In genomic region chr11:34139346-34139745, GRCh38 we compare ENCODE assay signal across 26 cellular contexts. TPM values are rescaled to one million over a fixed set of nuclear protein-coding genes. Genes with fewer than 3 reads are reported as not detected.
DNase-seq lines count a peak whose midpoint lies in the region; ATAC-seq and TF ChIP-seq lines count a peak whose summit lies in the region.
"Had no signal": no experiment of that assay in that cellular context is flagged by ENCODE, and none has a peak within 500 bp of the region (broad histone marks: within the 10 kb centered on the region; RNA-seq: fewer than 3 reads in every experiment).

No MANE protein-coding gene starts in this region.

- no peaks in the 10 kb centered on the region for H3K27me3 ChIP-seq in mammary epithelial cell (ENCODE audit: insufficient read depth, low read length)
- H3K27me3 ChIP-seq: BE2C, BLaER1 had no signal

- H3K4me3 Mint-ChIP-seq in MCF 10A (ENCODE audit: unreplicated experiment) = no peak overlapping the region
- H3K4me3 Mint-ChIP-seq in stimulated activated effector memory CD8-positive, alpha-beta T cell treated with anti-CD3 and anti-CD28 coated beads, Interleukin-12 subunit alpha, Interleukin-12 subunit beta, amount 100 ng/mL, for 72 hours = no peak overlapping the region
- H3K4me3 Mint-ChIP-seq: CD14-positive monocyte; CD4-positive, CD25-positive, alpha-beta regulatory T cell; CD8-positive, alpha-beta memory T cell had no signal

- H3K36me3 Mint-ChIP-seq in MCF 10A (ENCODE audit: insufficient read depth, unreplicated experiment) = peaks cover 79% of the 10 kb centered on the region
- H3K36me3 Mint-ChIP-seq in stimulated activated effector memory CD8-positive, alpha-beta T cell treated with anti-CD3 and anti-CD28 coated beads, Interleukin-12 subunit alpha, Interleukin-12 subunit beta, amount 100 ng/mL, for 72 hours = peaks cover 96% of the 10 kb centered on the region

- H3K9ac ChIP-seq in mammary epithelial cell (ENCODE audit: insufficient read depth, low read length) = no peak overlapping the region
- H3K9ac ChIP-seq: BLaER1 had no signal

- H3K4me1 Mint-ChIP-seq in MCF 10A (ENCODE audit: insufficient read depth, unreplicated experiment) = no peaks in the 10 kb centered on the region
- peaks cover 14% of the 10 kb centered on the region for H3K4me1 Mint-ChIP-seq in stimulated activated effector memory CD8-positive, alpha-beta T cell treated with anti-CD3 and anti-CD28 coated beads, Interleukin-12 subunit alpha, Interleukin-12 subunit beta, amount 100 ng/mL, for 72 hours
- H3K4me1 Mint-ChIP-seq: CD14-positive monocyte; CD8-positive, alpha-beta memory T cell had no signal

- intact Hi-C loops in MCF 10A (cut with micrococcal nuclease) (no loop called here), mammary epithelial cell (cut with micrococcal nuclease) (no loop called here)

- DNase-seq in MCF 10A (ENCODE audit: unreplicated experiment) = no peak
- no peak for DNase-seq in mammary epithelial cell
- no peak for DNase-seq in RWPE1 (ENCODE audit: low spot score)
- no peak for DNase-seq in stimulated activated effector memory CD8-positive, alpha-beta T cell treated with anti-CD3 and anti-CD28 coated beads, Interleukin-12 subunit alpha, Interleukin-12 subunit beta, amount 100 ng/mL, for 72 hours (ENCODE audit: low spot score in 2 of 2)
- DNase-seq in foreskin fibroblast = no peak
- no peak for DNase-seq in activated CD8-positive, alpha-beta memory T cell treated with anti-CD3 and anti-CD28 coated beads, Interleukin-2, amount 50 U/mL, for 4 hours
- no peak for DNase-seq in NCI-H748 (lab: John Stamatoyannopoulos, UW; ENCODE audit: unreplicated experiment)
- DNase-seq: 8988T; ACHN; BE2C; C1 segment of cervical spinal cord; CD4-positive, alpha-beta memory T cell; CD4-positive, CD25-positive, alpha-beta regulatory T cell; COR-L47; DMS 273 treated with DMSO at 0.1 percent for 48 hours; DMS153; DMS53; DMS79; DND-41; EL; GDM1 had no signal

- no peaks in the 10 kb centered on the region for H3K9me3 Mint-ChIP-seq in MCF 10A (ENCODE audit: unreplicated experiment)
- H3K9me3 Mint-ChIP-seq in stimulated activated effector memory CD8-positive, alpha-beta T cell treated with anti-CD3 and anti-CD28 coated beads, Interleukin-12 subunit alpha, Interleukin-12 subunit beta, amount 100 ng/mL, for 72 hours = no peaks in the 10 kb centered on the region
- H3K9me3 Mint-ChIP-seq: CD14-positive monocyte; CD4-positive, alpha-beta memory T cell; CD4-positive, CD25-positive, alpha-beta regulatory T cell; CD8-positive, alpha-beta memory T cell had no signal

- H3K4me1 ChIP-seq in mammary epithelial cell (ENCODE audit: insufficient read depth, low read length) = no peaks in the 10 kb centered on the region
- H3K4me1 ChIP-seq: BE2C had no signal

- H4K20me1 ChIP-seq in mammary epithelial cell (ENCODE audit: insufficient read depth, low read length) = no peaks in the 10 kb centered on the region

- in situ Hi-C loops in mammary epithelial cell (cut with MboI; ENCODE audit: low sequenced_read_pairs in 2 of 2) = no loop called here

- TF ChIP-seq CTCF in MCF 10A (IDR thresholded peaks at IDR 0.05; ENCODE audit: unreplicated experiment) (no peak), mammary epithelial cell (conservative IDR thresholded peaks at IDR 0.05 in 1 of 2, IDR thresholded peaks at IDR 0.05 in 1 of 2; ENCODE audit: extremely low read depth in 1 of 2, insufficient read depth in 1 of 2, low read depth in 1 of 2, low read length in 2 of 2) (no peak), RWPE1 (conservative IDR thresholded peaks at IDR 0.05; ENCODE audit: low read depth) (no peak), foreskin fibroblast (IDR thresholded peaks at IDR 0.05; ENCODE audit: low read depth, low read length) (no peak)

- H3K27ac ChIP-seq in mammary epithelial cell (ENCODE audit: insufficient read depth, low read depth, low read length) (no peak overlapping the region), RWPE1 (peak overlapping the region; percentile 23; the same call in 1 of the 2 replicates)
- H3K27ac ChIP-seq: BLaER1 had no signal

- H3K36me3 ChIP-seq in mammary epithelial cell (ENCODE audit: insufficient read depth, low read length) = peaks cover 49% of the 10 kb centered on the region

- ATAC-seq in esophagus mucosa = peak; percentile 22
- no peak for ATAC-seq in stimulated activated effector memory CD8-positive, alpha-beta T cell treated with anti-CD3 and anti-CD28 coated beads, Interleukin-12 subunit alpha, Interleukin-12 subunit beta, amount 100 ng/mL, for 72 hours
- ATAC-seq: GM12878 had no signal

- POLR2A ChIA-PET in MCF 10A (lab: Yijun Ruan, JAX) = no interaction called here
- POLR2A ChIA-PET in RWPE1 (lab: Yijun Ruan, JAX; ENCODE audit: low non-redundant PET) = no interaction called here

- H3K4me3 ChIP-seq in mammary epithelial cell (replicated peaks in 1 of 3; ENCODE audit: insufficient read depth in 1 of 3, low read depth in 2 of 3, low read length in 3 of 3) = no peak overlapping the region
- no peak overlapping the region for H3K4me3 ChIP-seq in foreskin fibroblast (ENCODE audit: low read depth in 1 of 2, low read length in 2 of 2)
- H3K4me3 ChIP-seq: BLaER1, GM12878 had no signal

- peak overlapping the region; percentile 52 for H3K27ac Mint-ChIP-seq in MCF 10A (ENCODE audit: low read depth, unreplicated experiment)
- H3K27ac Mint-ChIP-seq in stimulated activated effector memory CD8-positive, alpha-beta T cell treated with anti-CD3 and anti-CD28 coated beads, Interleukin-12 subunit alpha, Interleukin-12 subunit beta, amount 100 ng/mL, for 72 hours = peak overlapping the region; percentile 32
- H3K27ac Mint-ChIP-seq: CD14-positive monocyte; CD4-positive, CD25-positive, alpha-beta regulatory T cell; CD8-positive, alpha-beta memory T cell had no signal

- BruUV-seq in MCF 10A (replicated peaks; lab: Mats Ljungman, UMichigan) = no TSS peak
- BruUV-seq in mammary epithelial cell (replicated peaks; lab: Mats Ljungman, UMichigan) = no TSS peak

- H3K9me3 ChIP-seq in mammary epithelial cell (replicated peaks; ENCODE audit: insufficient read depth, low read length) = no peaks in the 10 kb centered on the region
- H3K9me3 ChIP-seq: BE2C, BLaER1 had no signal

- no peak overlapping the region for H2AFZ ChIP-seq in mammary epithelial cell (ENCODE audit: low read depth, low read length)

- dilution Hi-C loops in mammary epithelial cell (cut with HindIII; ENCODE audit: low sequenced_read_pairs) = no loop called here

- no peaks in the 10 kb centered on the region for H3K79me2 ChIP-seq in mammary epithelial cell (ENCODE audit: insufficient read depth, low read length)

- whole genome bisulfite sequencing in mammary epithelial cell (ENCODE audit: low coverage, missing lambda C conversion rate) = 80% methylated on average over 5 of the region's 7 CpGs

- no peak overlapping the region for H3K4me2 ChIP-seq in mammary epithelial cell (ENCODE audit: insufficient read depth, low read depth, low read length)
- H3K4me2 ChIP-seq: BLaER1 had no signal

- CTCF ChIA-PET in MCF 10A (lab: Yijun Ruan, JAX) (no interaction called here), mammary epithelial cell (lab: Charles Lee; ENCODE audit: low non-redundant PET) (no interaction called here), RWPE1 (lab: Yijun Ruan, JAX) (interaction anchor here (0.5 kb wide), 1 partner anchor 115 kb away, joined by 5 read pairs; no protein-coding TSS in a partner anchor)

- H3K27me3 Mint-ChIP-seq in MCF 10A (ENCODE audit: insufficient read depth, unreplicated experiment) = no peaks in the 10 kb centered on the region
- H3K27me3 Mint-ChIP-seq: CD4-positive, alpha-beta memory T cell; CD4-positive, CD25-positive, alpha-beta regulatory T cell had no signal

RNA-seq across cellular contexts. Expression of gene NAT10, which starts 33.9 kb away (rescaled TPM):
- 68.9 and 89.5 TPM in 2 replicates for total RNA-seq in MCF 10A (2022)
- 10 to 100 TPM; 28.2 to 71.5 TPM for total RNA-seq in mammary epithelial cell
- polyA plus RNA-seq in mammary epithelial cell = 42.2 TPM
- polyA minus RNA-seq in mammary epithelial cell = 82.8 TPM
- total RNA-seq in esophagus mucosa = 41.1 TPM
